ENCODE assay signal across 1 cellular context in the genomic region with DNA sequence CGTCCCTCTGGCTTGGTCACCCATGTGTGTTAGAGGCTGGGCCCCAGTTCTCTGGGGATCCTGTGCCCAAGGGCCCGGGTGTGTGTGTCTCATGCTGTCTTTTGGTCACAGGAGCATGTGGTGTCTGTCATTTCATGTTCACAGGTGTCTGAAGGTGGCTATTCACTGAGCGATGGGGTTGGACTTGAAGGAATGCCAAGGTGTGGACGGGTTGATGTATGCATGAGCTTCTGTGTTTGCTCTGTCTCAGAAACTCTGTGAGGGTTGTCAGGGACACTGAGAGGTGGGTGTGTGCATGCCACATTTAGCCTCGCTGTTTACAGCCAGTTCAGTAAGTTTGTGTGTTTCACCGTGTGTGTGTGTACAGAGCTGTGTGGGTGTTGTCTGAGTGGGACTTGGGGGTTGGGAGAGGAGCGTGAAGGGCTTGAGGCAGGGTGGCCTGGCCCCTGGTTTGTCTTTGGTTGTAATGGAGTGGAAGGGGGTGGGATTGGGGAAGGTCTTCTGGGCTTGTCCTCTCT.
TF ChIP-seq lines count a peak whose summit lies in the region.

No MANE protein-coding gene starts in this region.

TF ChIP-seq in H1, 55 proteins besides CTCF, POLR2A, EP300 and RAD21:
- TF ChIP-seq EGR1 (IDR thresholded peaks at IDR 0.05; ENCODE audit: borderline replicate concordance, low read depth, low read length): no peak
- TF ChIP-seq NRF1 (IDR thresholded peaks at IDR 0.05; ENCODE audit: low read depth, low read length): no peak
- TF ChIP-seq SIRT6 (IDR thresholded peaks at IDR 0.05; ENCODE audit: low read length): no peak
- TF ChIP-seq RNF2 (IDR thresholded peaks at IDR 0.05; ENCODE audit: borderline replicate concordance, low read depth, low read length, missing control alignments, poor library complexity, severe bottlenecking): no peak
- TF ChIP-seq, protein P1, sequence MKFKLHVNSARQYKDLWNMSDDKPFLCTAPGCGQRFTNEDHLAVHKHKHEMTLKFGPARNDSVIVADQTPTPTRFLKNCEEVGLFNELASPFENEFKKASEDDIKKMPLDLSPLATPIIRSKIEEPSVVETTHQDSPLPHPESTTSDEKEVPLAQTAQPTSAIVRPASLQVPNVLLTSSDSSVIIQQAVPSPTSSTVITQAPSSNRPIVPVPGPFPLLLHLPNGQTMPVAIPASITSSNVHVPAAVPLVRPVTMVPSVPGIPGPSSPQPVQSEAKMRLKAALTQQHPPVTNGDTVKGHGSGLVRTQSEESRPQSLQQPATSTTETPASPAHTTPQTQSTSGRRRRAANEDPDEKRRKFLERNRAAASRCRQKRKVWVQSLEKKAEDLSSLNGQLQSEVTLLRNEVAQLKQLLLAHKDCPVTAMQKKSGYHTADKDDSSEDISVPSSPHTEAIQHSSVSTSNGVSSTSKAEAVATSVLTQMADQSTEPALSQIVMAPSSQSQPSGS (IDR thresholded peaks at IDR 0.05; ENCODE audit: low read length): no peak
